Comparison of ENCODE assay signal across 18 cellular contexts in the genomic region with DNA sequence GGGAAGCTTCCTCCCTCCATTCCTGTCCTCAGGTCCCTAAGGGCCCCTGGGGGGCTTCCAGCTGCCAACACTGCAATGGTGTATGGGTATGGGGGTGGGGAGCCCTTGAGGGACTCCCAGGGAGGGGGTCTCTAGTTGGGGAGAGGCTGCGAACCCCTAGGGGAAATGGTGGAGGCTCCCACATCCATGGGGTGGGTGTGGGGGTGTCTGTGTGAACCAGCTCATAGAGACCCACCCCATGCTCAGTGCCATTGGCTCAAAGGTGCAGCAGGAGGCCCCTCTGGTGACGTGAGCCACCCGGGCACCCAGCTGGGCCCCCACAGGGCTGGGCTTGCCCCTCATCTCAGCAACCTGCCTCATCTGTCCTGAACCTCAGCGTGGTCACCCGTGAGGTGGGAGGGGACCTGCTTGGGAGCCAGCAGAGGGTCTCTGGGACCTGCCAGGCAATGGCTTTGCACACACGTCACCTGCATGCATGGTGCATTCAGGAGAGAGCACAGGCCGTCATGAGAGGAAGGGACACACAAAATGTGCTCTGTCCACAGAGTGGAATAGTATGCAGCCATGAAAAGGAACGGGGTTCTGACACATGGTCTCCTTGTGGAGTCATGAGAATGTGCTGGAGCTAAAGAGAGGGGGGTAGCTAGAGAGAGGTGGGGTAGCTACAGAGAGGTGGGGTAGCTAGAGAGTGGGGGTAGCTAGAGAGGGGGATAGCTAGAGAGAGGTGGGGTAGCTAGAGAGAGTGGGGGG.
"Had no signal": no experiment of that assay in that cellular context is flagged by ENCODE, and none has a peak within 500 bp of the region (broad histone marks: within the 10 kb centered on the region; RNA-seq: fewer than 3 reads in every experiment).

No MANE protein-coding gene starts in this region.

- H3K27ac Mint-ChIP-seq: activated CD8-positive, alpha-beta T cell treated with anti-CD3 and anti-CD28 coated beads for 36 hours; activated naive CD4-positive, alpha-beta T cell treated with anti-CD3 and anti-CD28 coated beads, Interleukin-2, amount 50 U/mL, for 72 hours; activated T-cell treated with anti-CD3 and anti-CD28 coated beads, Interleukin-2, amount 50 U/mL, for 72 hours; nephron had no signal

- ATAC-seq: activated CD8-positive, alpha-beta T cell treated with anti-CD3 and anti-CD28 coated beads for 36 hours; activated naive CD4-positive, alpha-beta T cell treated with anti-CD3 and anti-CD28 coated beads, Interleukin-2, amount 50 U/mL, for 72 hours; activated T-cell treated with anti-CD3 and anti-CD28 coated beads, Interleukin-2, amount 50 U/mL, for 72 hours; left colon had no signal

- H3K4me3 Mint-ChIP-seq: activated CD8-positive, alpha-beta T cell treated with anti-CD3 and anti-CD28 coated beads for 36 hours; activated T-cell treated with anti-CD3 and anti-CD28 coated beads, Interleukin-2, amount 50 U/mL, for 72 hours; nephron had no signal

- H3K27me3 Mint-ChIP-seq: activated CD8-positive, alpha-beta T cell treated with anti-CD3 and anti-CD28 coated beads for 36 hours had no signal

- H3K9me3 Mint-ChIP-seq: activated CD8-positive, alpha-beta T cell treated with anti-CD3 and anti-CD28 coated beads for 36 hours; activated naive CD4-positive, alpha-beta T cell treated with anti-CD3 and anti-CD28 coated beads, Interleukin-2, amount 50 U/mL, for 72 hours; activated T-cell treated with anti-CD3 and anti-CD28 coated beads, Interleukin-2, amount 50 U/mL, for 72 hours had no signal

- DNase-seq: activated CD8-positive, alpha-beta T cell treated with anti-CD3 and anti-CD28 coated beads for 36 hours; activated gamma-delta T cell treated with Interleukin-2 at 50 U/mL for 16 hours; activated T-cell treated with anti-CD3 and anti-CD28 coated beads, Interleukin-2, amount 50 U/mL, for 72 hours; adrenal gland; cerebellar nuclear complex; dermis blood vessel endothelial cell; effector memory CD4-positive, alpha-beta T cell; left colon; midbrain; nucleus accumbens; retina; stimulated activated CD4-positive, alpha-beta T cell treated with anti-CD3 and anti-CD28 coated beads, Interleukin-12 subunit alpha, Interleukin-12 subunit beta, amount 100 ng/mL, for 4 hours; stimulated activated CD4-positive, alpha-beta T cell treated with anti-CD3 and anti-CD28 coated beads, Interleukin-1b, Interleukin-23, amount 100 ng/mL, for 48 hours; stimulated activated CD8-positive, alpha-beta memory T cell treated with anti-CD3 and anti-CD28 coated beads, Interleukin-4, amount 100 ng/mL, for 48 hours; stimulated activated naive CD4-positive, alpha-beta T cell treated with Interleukin-2 at 50 U/mL for 16 hours; transverse colon had no signal

- H3K36me3 Mint-ChIP-seq: activated naive CD4-positive, alpha-beta T cell treated with anti-CD3 and anti-CD28 coated beads, Interleukin-2, amount 50 U/mL, for 72 hours had no signal
